Comparison of ENCODE assay signal across 19 cellular contexts in genomic region chr2:163637876-163638275, GRCh38.
"Had no signal": no experiment of that assay in that cellular context is flagged by ENCODE, and none has a peak within 500 bp of the region (broad histone marks: within the 10 kb centered on the region; RNA-seq: fewer than 3 reads in every experiment).

No MANE protein-coding gene starts in this region.

- H3K36me3 ChIP-seq: neutrophil, right atrium auricular region, transverse colon had no signal

- H3K4me1 ChIP-seq: body of pancreas, foreskin keratinocyte, transverse colon had no signal

- FAIRE-seq: small intestine had no signal

- H3K9me3 ChIP-seq: body of pancreas, neutrophil, right atrium auricular region, transverse colon had no signal

- H3K27me3 Mint-ChIP-seq: activated CD4-positive, alpha-beta T cell treated with anti-CD3 and anti-CD28 coated beads, Interleukin-2, amount 10 ng/mL, durations not matched to agents 7 days and 5 days; activated naive CD8-positive, alpha-beta T cell treated with anti-CD3 and anti-CD28 coated beads for 36 hours; central memory CD8-positive, alpha-beta T cell had no signal

- H3K4me3 Mint-ChIP-seq: activated CD4-positive, alpha-beta T cell treated with anti-CD3 and anti-CD28 coated beads, Interleukin-2, amount 10 ng/mL, durations not matched to agents 7 days and 5 days; activated naive CD8-positive, alpha-beta T cell treated with anti-CD3 and anti-CD28 coated beads for 36 hours; activated T-helper 1 cell treated with anti-CD3 and anti-CD28 coated beads, Interleukin-12 subunit alpha, Interleukin-12 subunit beta, Interleukin-2, Interleukin-4 antibody, amounts not matched to agents 30 ng/mL and 10 ng/mL and 1 ng/mL, durations not matched to agents 14 hours and 24 hours and 36 hours; central memory CD8-positive, alpha-beta T cell had no signal

- H3K9me3 Mint-ChIP-seq: activated CD4-positive, alpha-beta T cell treated with anti-CD3 and anti-CD28 coated beads, Interleukin-2, amount 10 ng/mL, durations not matched to agents 7 days and 5 days; activated T-helper 1 cell treated with anti-CD3 and anti-CD28 coated beads, Interleukin-12 subunit alpha, Interleukin-12 subunit beta, Interleukin-2, Interleukin-4 antibody, amounts not matched to agents 30 ng/mL and 10 ng/mL and 1 ng/mL, durations not matched to agents 14 hours and 24 hours and 36 hours had no signal

- H3K27ac Mint-ChIP-seq: activated CD4-positive, alpha-beta T cell treated with anti-CD3 and anti-CD28 coated beads, Interleukin-2, amount 10 ng/mL, durations not matched to agents 7 days and 5 days; activated naive CD8-positive, alpha-beta T cell treated with anti-CD3 and anti-CD28 coated beads for 36 hours; activated T-helper 1 cell treated with anti-CD3 and anti-CD28 coated beads, Interleukin-12 subunit alpha, Interleukin-12 subunit beta, Interleukin-2, Interleukin-4 antibody, amounts not matched to agents 30 ng/mL and 10 ng/mL and 1 ng/mL, durations not matched to agents 14 hours and 24 hours and 36 hours had no signal

- ATAC-seq: body of pancreas, foreskin keratinocyte, left colon had no signal

- H3K27me3 ChIP-seq: body of pancreas, foreskin keratinocyte, neutrophil, right atrium auricular region, transverse colon had no signal

- DNase-seq: activated CD4-positive, alpha-beta T cell treated with anti-CD3 and anti-CD28 coated beads, Interleukin-2, amount 10 ng/mL, durations not matched to agents 7 days and 5 days; activated CD8-positive, alpha-beta memory T cell treated with anti-CD3 and anti-CD28 coated beads for 24 hours; activated naive CD8-positive, alpha-beta T cell treated with anti-CD3 and anti-CD28 coated beads for 36 hours; amygdala; body of pancreas; effector CD4-positive, alpha-beta T cell; foreskin keratinocyte; head of caudate nucleus; left colon; small intestine; stimulated activated CD4-positive, alpha-beta T cell treated with anti-CD3 and anti-CD28 coated beads, Interleukin-4, amount 100 ng/mL, for 4 hours; stimulated activated CD8-positive, alpha-beta memory T cell treated with anti-CD3 and anti-CD28 coated beads, Interleukin-4, amount 100 ng/mL, for 48 hours; stimulated activated naive CD4-positive, alpha-beta T cell treated with Interleukin-2 at 50 U/mL for 16 hours; transverse colon had no signal

- H3K4me3 ChIP-seq: body of pancreas, coronary artery, right atrium auricular region, transverse colon had no signal

- H3K4me1 Mint-ChIP-seq: activated CD4-positive, alpha-beta T cell treated with anti-CD3 and anti-CD28 coated beads, Interleukin-2, amount 10 ng/mL, durations not matched to agents 7 days and 5 days; activated naive CD8-positive, alpha-beta T cell treated with anti-CD3 and anti-CD28 coated beads for 36 hours; central memory CD8-positive, alpha-beta T cell had no signal

- H3K36me3 Mint-ChIP-seq: activated naive CD8-positive, alpha-beta T cell treated with anti-CD3 and anti-CD28 coated beads for 36 hours had no signal

- H3K27ac ChIP-seq: body of pancreas, coronary artery, foreskin keratinocyte, neutrophil, right atrium auricular region, transverse colon had no signal
